2 cellular contexts compared by ENCODE assay signal in the genomic region with DNA sequence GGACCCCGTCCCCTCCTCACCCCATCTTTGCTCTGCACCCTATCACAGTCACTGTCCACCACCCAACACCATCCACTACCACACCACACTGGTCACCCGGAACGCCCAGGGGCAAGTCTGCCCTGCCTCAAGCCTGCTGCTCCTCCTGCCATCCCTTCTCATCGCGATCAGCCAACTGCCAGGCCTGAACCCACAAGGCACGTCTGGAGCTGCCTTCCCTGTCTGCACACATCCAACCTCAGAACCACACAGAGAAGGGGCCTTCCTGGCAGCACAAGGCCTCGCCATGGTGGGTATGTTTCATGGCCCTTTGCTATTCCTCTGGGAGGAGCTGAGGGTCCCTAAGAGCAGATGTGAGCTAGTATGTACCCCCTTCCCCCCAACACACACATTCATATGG.
TF ChIP-seq lines count a peak whose summit lies in the region.

No MANE protein-coding gene starts in this region.

TF ChIP-seq in H1, 55 proteins besides CTCF, POLR2A, EP300 and RAD21:
- TF ChIP-seq SAP30 (IDR thresholded peaks at IDR 0.05; ENCODE audit: insufficient read depth, insufficient replicate concordance, low read length) (no peak), RBBP5 (IDR thresholded peaks at IDR 0.05; ENCODE audit: borderline replicate concordance, low read depth, low read length) (no peak), MAFK (IDR thresholded peaks at IDR 0.05; ENCODE audit: low read depth, low read length) (no peak), TCF12 (IDR thresholded peaks at IDR 0.05; ENCODE audit: low read depth, low read length) (no peak), PHF8 (conservative IDR thresholded peaks at IDR 0.05; ENCODE audit: low read depth, low read length) (no peak), EZH2 (IDR thresholded peaks at IDR 0.05; ENCODE audit: low read depth, low read length, severe bottlenecking) (no peak), NANOG (IDR thresholded peaks at IDR 0.05; ENCODE audit: insufficient read depth, low read depth, low read length, poor library complexity, severe bottlenecking) (no peak)

TF ChIP-seq in GM12891, 5 proteins besides CTCF, POLR2A, EP300 and RAD21:
- TF ChIP-seq PAX5 (IDR thresholded peaks at IDR 0.05; ENCODE audit: insufficient read depth, low read length, severe bottlenecking): no peak
- TF ChIP-seq TAF1 (IDR thresholded peaks at IDR 0.05; ENCODE audit: low read depth, low read length): no peak
- no peak for TF ChIP-seq POU2F2 (IDR thresholded peaks at IDR 0.05; ENCODE audit: low read depth, low read length)
- no peak for TF ChIP-seq SPI1 (IDR thresholded peaks at IDR 0.05; ENCODE audit: low read depth, low read length)
- no peak for TF ChIP-seq POLR2AphosphoS5 (IDR thresholded peaks at IDR 0.05; ENCODE audit: low read depth, low read length)
